Comparison of ENCODE assay signal across 22 cellular contexts in the genomic region with DNA sequence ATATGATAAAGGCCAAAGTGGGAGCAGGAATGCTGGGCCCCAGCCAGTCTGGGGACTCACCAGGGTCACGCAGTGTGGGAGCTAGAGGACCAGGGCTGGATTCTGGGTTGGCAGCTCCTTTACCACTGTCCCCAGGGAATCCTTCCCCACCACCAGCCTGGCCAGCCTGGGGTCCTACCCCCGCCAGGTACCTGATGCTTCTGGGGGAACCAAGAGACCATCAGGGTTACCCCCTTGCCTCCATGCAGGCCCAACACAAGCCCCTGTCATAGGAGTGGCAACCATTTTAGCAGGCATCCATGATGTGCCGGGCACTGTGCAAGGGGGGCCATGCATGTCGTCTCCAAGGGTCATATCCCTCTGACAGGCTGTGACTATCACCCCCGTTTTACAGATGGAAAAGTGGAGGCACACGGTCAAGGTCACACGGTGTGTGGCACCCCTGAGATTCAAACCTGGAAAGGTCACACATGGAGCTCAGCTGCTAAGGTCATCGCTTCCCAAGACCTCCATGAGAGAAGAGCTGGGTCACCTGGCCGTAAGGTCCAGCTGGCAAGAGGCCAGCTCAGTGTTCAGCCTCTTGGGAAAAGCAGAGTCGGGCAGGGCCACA. TPM values are rescaled to one million over a fixed set of nuclear protein-coding genes. Genes with fewer than 3 reads are reported as not detected.
DNase-seq lines count a peak whose midpoint lies in the region; ATAC-seq, FAIRE-seq and TF ChIP-seq lines count a peak whose summit lies in the region.
"Had no signal": no experiment of that assay in that cellular context is flagged by ENCODE, and none has a peak within 500 bp of the region (broad histone marks: within the 10 kb centered on the region; RNA-seq: fewer than 3 reads in every experiment).

No MANE protein-coding gene starts in this region.

- H3K4me1 Mint-ChIP-seq in H9 (peaks cover 7 to 24% of the 10 kb centered on the region in 2 experiments; a peak in 3 of 4 replicates), natural killer cell (peaks cover 94 to 96% of the 10 kb centered on the region in 2 donors)
- peaks cover 11% of the 10 kb centered on the region for H3K4me1 Mint-ChIP-seq in activated T-helper 2 cell treated with anti-CD3 and anti-CD28 coated beads, Interferon-gamma antibody, Interleukin-2, Interleukin-4, amounts not matched to agents 10 μg/mL and 5 μg/mL and 100 μg/mL, durations not matched to agents 14 hours and 24 hours and 36 hours (ENCODE audit: low read depth)

- H4K5ac ChIP-seq in H9 (ENCODE audit: insufficient read length, low read depth, low read length) = no peak overlapping the region

- no peak overlapping the region for H2BK15ac ChIP-seq in H9 (ENCODE audit: low read depth, low read length)

- POLR2A ChIA-PET in K562 (lab: Yijun Ruan, JAX) (interaction anchor here (0.6 to 1.5 kb wide), 4 partner anchors 11 to 28 kb away, joined by 3 to 5 read pairs (median 4); no protein-coding TSS in a partner anchor), PC-3 (lab: Charles Lee; ENCODE audit: unreplicated experiment) (no interaction called here)

- no peaks in the 10 kb centered on the region for H3K36me3 Mint-ChIP-seq in H9 (ENCODE audit: insufficient read depth in 1 of 3, low read depth in 3 of 3)
- peaks cover 12% of the 10 kb centered on the region for H3K36me3 Mint-ChIP-seq in natural killer cell
- H3K36me3 Mint-ChIP-seq in activated T-helper 2 cell treated with anti-CD3 and anti-CD28 coated beads, Interferon-gamma antibody, Interleukin-2, Interleukin-4, amounts not matched to agents 10 μg/mL and 5 μg/mL and 100 μg/mL, durations not matched to agents 14 hours and 24 hours and 36 hours (ENCODE audit: low read depth) = peaks cover 79% of the 10 kb centered on the region
- H3K36me3 Mint-ChIP-seq: neural progenitor cell had no signal

- no peak overlapping the region for H3T11ph ChIP-seq in H9 (ENCODE audit: low read length)

- ATAC-seq in K562 (no peak), natural killer cell (no peak), PC-3 (no peak)
- ATAC-seq: GM23338, Right ventricle myocardium inferior had no signal

- H3K4me2 ChIP-seq in BLaER1 (peak overlapping the region; percentile 65; the same call in 1 of the 2 replicates), H9 (ENCODE audit: insufficient read depth, insufficient read length, low read length) (no peak overlapping the region), K562 (ENCODE audit: insufficient read depth, low read length) (no peak overlapping the region), PC-3 (ENCODE audit: low read length) (no peak overlapping the region)
- H3K4me2 ChIP-seq: GM23338, neural progenitor cell had no signal

- peaks cover 56% of the 10 kb centered on the region for H3K27me3 ChIP-seq in BLaER1
- no peaks in the 10 kb centered on the region for H3K27me3 ChIP-seq in H9 (ENCODE audit: insufficient read depth, low read length)
- peaks cover 13 to 41% of the 10 kb centered on the region in 2 experiments for H3K27me3 ChIP-seq in K562 (ENCODE audit: control insufficient read depth in 2 of 2, insufficient read depth in 2 of 2, low read length in 2 of 2)
- no peaks in the 10 kb centered on the region for H3K27me3 ChIP-seq in PC-3 (ENCODE audit: low read length)
- H3K27me3 ChIP-seq: neural progenitor cell had no signal

- no peak overlapping the region for H2BK120ac ChIP-seq in H9 (ENCODE audit: low read depth, low read length, poor library complexity, severe bottlenecking)

- no peaks in the 10 kb centered on the region for H3K9me1 ChIP-seq in K562 (ENCODE audit: control insufficient read depth, insufficient read depth, low read length)

- H3K23ac ChIP-seq in H9 (ENCODE audit: insufficient read length, low read depth, low read length) = no peak overlapping the region

- intact Hi-C loops in K562 (cut with micrococcal nuclease) = no loop called here
- intact Hi-C loops in natural killer cell (cut with micrococcal nuclease) = loop anchor here (2.0 to 5.0 kb wide), 2 partner anchors 54 to 109 kb away; no protein-coding TSS in a partner anchor
- intact Hi-C loops in PC-3 (cut with micrococcal nuclease) = no loop called here
- intact Hi-C loops in activated T-helper 2 cell treated with anti-CD3 and anti-CD28 coated beads, Interferon-gamma antibody, Interleukin-2, Interleukin-4, amounts not matched to agents 10 μg/mL and 5 μg/mL and 100 μg/mL, durations not matched to agents 14 hours and 24 hours and 36 hours (cut with micrococcal nuclease) = no loop called here

- no peak for TF ChIP-seq CTCF in H9 (conservative IDR thresholded peaks at IDR 0.05)
- TF ChIP-seq CTCF in K562 (IDR thresholded peaks at IDR 0.05 in 2 of 3, conservative IDR thresholded peaks at IDR 0.05 in 1 of 3; ENCODE audit: insufficient read depth in 2 of 3, low read depth in 1 of 3, low read length in 3 of 3) = no peak
- no peak for TF ChIP-seq CTCF in natural killer cell (IDR thresholded peaks at IDR 0.05)
- no peak for TF ChIP-seq CTCF in PC-3 (conservative IDR thresholded peaks at IDR 0.05; ENCODE audit: low read depth, low read length)

- DNase-seq in H9 (no peak), K562 (ENCODE audit: extremely low read depth in 1 of 4, low spot score in 3 of 4) (no peak), natural killer cell (peak; percentile 19), ecto neural progenitor cell (ENCODE audit: low spot score) (no peak), AG20443 (ENCODE audit: low spot score) (no peak), PC-3 (no peak)
- DNase-seq in activated T-helper 2 cell treated with anti-CD3 and anti-CD28 coated beads, Interferon-gamma antibody, Interleukin-2, Interleukin-4, amounts not matched to agents 10 μg/mL and 5 μg/mL and 100 μg/mL, durations not matched to agents 14 hours and 24 hours and 36 hours (ENCODE audit: low spot score) = no peak
- DNase-seq: activated B cell treated with CpG ODN at 0.5 μM for 24 hours; effector CD8-positive, alpha-beta T cell; heart right ventricle; NCI-H1930; NCI-H446 treated with DMSO at 0.1 percent for 48 hours had no signal

- H3K56ac ChIP-seq in H9 (ENCODE audit: insufficient read length, low read depth, low read length) = no peak overlapping the region

- H3K14ac ChIP-seq in H9 (ENCODE audit: insufficient read depth, low read length) = no peak overlapping the region

- H2BK5ac ChIP-seq in H9 (ENCODE audit: insufficient read length, low read length) = no peak overlapping the region

- H3K79me2 ChIP-seq in H9 (ENCODE audit: insufficient read depth, low read length) (no peaks in the 10 kb centered on the region), K562 (ENCODE audit: control insufficient read depth, insufficient read depth, low read length) (no peaks in the 10 kb centered on the region), PC-3 (ENCODE audit: low read length) (no peaks in the 10 kb centered on the region)

- no peak for TF ChIP-seq RAD21 in K562 (CRISPR knock-in tag; conservative IDR thresholded peaks at IDR 0.05 in 1 of 2, IDR thresholded peaks at IDR 0.05 in 1 of 2)

- no peak overlapping the region for H4K8ac ChIP-seq in H9 (replicated peaks; ENCODE audit: insufficient read length, low read depth, low read length)

- H2AK5ac ChIP-seq in H9 (ENCODE audit: insufficient read length, low read length) = no peak overlapping the region

- H3K36me3 ChIP-seq in BLaER1 (no peaks in the 10 kb centered on the region), K562 (ENCODE audit: control insufficient read depth, insufficient read depth, low read length) (no peaks in the 10 kb centered on the region), PC-3 (ENCODE audit: low read depth, low read length) (no peaks in the 10 kb centered on the region)
- H3K36me3 ChIP-seq: neural progenitor cell, thoracic aorta had no signal

- no peaks in the 10 kb centered on the region for H3K23me2 ChIP-seq in H9 (ENCODE audit: insufficient read length, low read depth, low read length, poor library complexity, severe bottlenecking)

- H3K9ac ChIP-seq in BLaER1 (no peak overlapping the region), H9 (ENCODE audit: extremely low read depth, insufficient read length, low read length) (no peak overlapping the region), K562 (ENCODE audit: insufficient read depth in 1 of 2, low read depth in 2 of 2, low read length in 2 of 2) (no peak overlapping the region), PC-3 (ENCODE audit: low read length) (no peak overlapping the region)
- H3K9ac ChIP-seq: neural progenitor cell had no signal

- no peaks in the 10 kb centered on the region for H3K79me1 ChIP-seq in H9 (ENCODE audit: insufficient read depth, low read depth, low read length, poor library complexity, severe bottlenecking)

- no peaks in the 10 kb centered on the region for H3K9me2 ChIP-seq in PC-3 (replicated peaks; ENCODE audit: low read length)

- no peak overlapping the region for H3K4ac ChIP-seq in H9 (ENCODE audit: low read depth, low read length)

- H3K9me3 ChIP-seq in BLaER1 = no peaks in the 10 kb centered on the region
- H3K9me3 ChIP-seq in H9 (ENCODE audit: control insufficient read depth, low read depth, low read length) = no peaks in the 10 kb centered on the region
- H3K9me3 ChIP-seq in K562 (replicated peaks; ENCODE audit: control insufficient read depth, insufficient read depth, low read depth, low read length) = no peaks in the 10 kb centered on the region
- H3K9me3 ChIP-seq in PC-3 (ENCODE audit: low read length) = no peaks in the 10 kb centered on the region
- H3K9me3 ChIP-seq: heart right ventricle, thoracic aorta had no signal

- FAIRE-seq in K562 (lab: Jason Lieb, UNC) = no peak
- FAIRE-seq: G401.6 had no signal

- TF ChIP-seq EP300 in K562 (IDR thresholded peaks at IDR 0.05; ENCODE audit: low read length) = no peak

- no peak overlapping the region for H2BK20ac ChIP-seq in H9 (ENCODE audit: low read depth, low read length, poor library complexity, severe bottlenecking)

- H3K27ac Mint-ChIP-seq in H9 (no peak overlapping the region), natural killer cell (peak overlapping the region; percentile 99)
- H3K27ac Mint-ChIP-seq in activated T-helper 2 cell treated with anti-CD3 and anti-CD28 coated beads, Interferon-gamma antibody, Interleukin-2, Interleukin-4, amounts not matched to agents 10 μg/mL and 5 μg/mL and 100 μg/mL, durations not matched to agents 14 hours and 24 hours and 36 hours = no peak overlapping the region
- H3K27ac Mint-ChIP-seq: activated B cell treated with CpG ODN at 0.5 μM for 24 hours, GM23338, neural progenitor cell had no signal

- no peaks in the 10 kb centered on the region; the same call in 1 of the 2 replicates for H3K27me3 Mint-ChIP-seq in H9 (ENCODE audit: low read depth)
- no peaks in the 10 kb centered on the region for H3K27me3 Mint-ChIP-seq in natural killer cell (ENCODE audit: low read depth in 2 of 2)
- H3K27me3 Mint-ChIP-seq in activated T-helper 2 cell treated with anti-CD3 and anti-CD28 coated beads, Interferon-gamma antibody, Interleukin-2, Interleukin-4, amounts not matched to agents 10 μg/mL and 5 μg/mL and 100 μg/mL, durations not matched to agents 14 hours and 24 hours and 36 hours (ENCODE audit: low read depth) = no peaks in the 10 kb centered on the region
- H3K27me3 Mint-ChIP-seq: activated B cell treated with CpG ODN at 0.5 μM for 24 hours; activated naive CD8-positive, alpha-beta T cell treated with anti-CD3 and anti-CD28 coated beads, Interleukin-2, amount 10 ng/mL, durations not matched to agents 7 days and 5 days; memory B cell had no signal

- no peak overlapping the region for H3K4me3 ChIP-seq in BLaER1
- H3K4me3 ChIP-seq in K562 = no peak overlapping the region
- no peak overlapping the region for H3K4me3 ChIP-seq in PC-3 (ENCODE audit: low read length)
- H3K4me3 ChIP-seq: GM23338, heart right ventricle, neural progenitor cell, thoracic aorta had no signal

- no peak overlapping the region for H3K27ac ChIP-seq in BLaER1
- no peak overlapping the region for H3K27ac ChIP-seq in H9 (ENCODE audit: insufficient read length, low read depth, low read length)
- no peak overlapping the region for H3K27ac ChIP-seq in K562 (ENCODE audit: extremely low read depth, low read depth, low read length)
- H3K27ac ChIP-seq in PC-3 (ENCODE audit: low read length) = no peak overlapping the region
- H3K27ac ChIP-seq: neural progenitor cell, thoracic aorta had no signal

- H3K18ac ChIP-seq in H9 (ENCODE audit: insufficient read length, low read depth, low read length) = peak overlapping the region; percentile 46

- CTCF ChIA-PET in K562 (lab: Yijun Ruan, JAX; ENCODE audit: low intra/inter-chr PET ratio) (no interaction called here), PC-3 (lab: Charles Lee) (no interaction called here)

- H3K4me1 ChIP-seq in BLaER1 (peaks cover 26% of the 10 kb centered on the region), H9 (ENCODE audit: insufficient read depth, low read length) (no peaks in the 10 kb centered on the region; the same call in 1 of the 2 replicates), K562 (replicated peaks in 1 of 2; ENCODE audit: control insufficient read depth in 2 of 2, insufficient read depth in 2 of 2, low read length in 2 of 2) (peaks cover 6 to 28% of the 10 kb centered on the region in 2 experiments), PC-3 (ENCODE audit: insufficient read depth, low read length) (no peaks in the 10 kb centered on the region)

- no peak overlapping the region for H3K4me3 Mint-ChIP-seq in H9
- peak overlapping the region; percentile 73 for H3K4me3 Mint-ChIP-seq in natural killer cell
- no peak overlapping the region for H3K4me3 Mint-ChIP-seq in activated T-helper 2 cell treated with anti-CD3 and anti-CD28 coated beads, Interferon-gamma antibody, Interleukin-2, Interleukin-4, amounts not matched to agents 10 μg/mL and 5 μg/mL and 100 μg/mL, durations not matched to agents 14 hours and 24 hours and 36 hours (ENCODE audit: low read depth)
- H3K4me3 Mint-ChIP-seq: activated B cell treated with CpG ODN at 0.5 μM for 24 hours; activated naive CD8-positive, alpha-beta T cell treated with anti-CD3 and anti-CD28 coated beads, Interleukin-2, amount 10 ng/mL, durations not matched to agents 7 days and 5 days; GM23338; memory B cell; neural progenitor cell; T-helper 1 cell treated with Interleukin-12 subunit alpha and Interleukin-12 subunit beta and Interleukin-4 antibody, amounts not matched to agents 30 μg/mL and 1 μg/mL, for 36 hours had no signal

- TF ChIP-seq POLR2A in K562 (conservative IDR thresholded peaks at IDR 0.05) = no peak

- H2BK12ac ChIP-seq in H9 (ENCODE audit: insufficient read length, low read depth, low read length) = no peak overlapping the region

- H4K20me1 ChIP-seq in BLaER1 (peaks cover 68% of the 10 kb centered on the region), H9 (ENCODE audit: control insufficient read depth, insufficient read depth, insufficient read length) (no peaks in the 10 kb centered on the region), K562 (replicated peaks; ENCODE audit: control insufficient read depth, insufficient read depth, low read length) (no peaks in the 10 kb centered on the region), PC-3 (ENCODE audit: low read length) (no peaks in the 10 kb centered on the region)

- 0 out of 5 replicates have a peak, but pooled peaks cover 0 to 3% of the 10 kb centered on the region in 2 experiments for H3K9me3 Mint-ChIP-seq in H9
- no peaks in the 10 kb centered on the region for H3K9me3 Mint-ChIP-seq in natural killer cell
- H3K9me3 Mint-ChIP-seq in activated T-helper 2 cell treated with anti-CD3 and anti-CD28 coated beads, Interferon-gamma antibody, Interleukin-2, Interleukin-4, amounts not matched to agents 10 μg/mL and 5 μg/mL and 100 μg/mL, durations not matched to agents 14 hours and 24 hours and 36 hours = no peaks in the 10 kb centered on the region
- H3K9me3 Mint-ChIP-seq: activated B cell treated with CpG ODN at 0.5 μM for 24 hours; activated naive CD8-positive, alpha-beta T cell treated with anti-CD3 and anti-CD28 coated beads, Interleukin-2, amount 10 ng/mL, durations not matched to agents 7 days and 5 days; GM23338; memory B cell; T-helper 1 cell treated with Interleukin-12 subunit alpha and Interleukin-12 subunit beta and Interleukin-4 antibody, amounts not matched to agents 30 μg/mL and 1 μg/mL, for 36 hours had no signal

- BruUV-seq in K562 (replicated peaks; lab: Mats Ljungman, UMichigan) (no TSS peak), PC-3 (replicated peaks; lab: Mats Ljungman, UMichigan) (no TSS peak)

- in situ Hi-C loops in K562 (cut with MboI) = no loop called here

- H4K91ac ChIP-seq in H9 (ENCODE audit: insufficient read length, low read depth, low read length) = no peak overlapping the region

- H2AFZ ChIP-seq in H9 (ENCODE audit: low read length) = no peak overlapping the region
- H2AFZ ChIP-seq in K562 (ENCODE audit: low read depth, low read length) = no peak overlapping the region
- H2AFZ ChIP-seq in PC-3 (ENCODE audit: low read length) = no peak overlapping the region
- H2AFZ ChIP-seq: GM23338, neural progenitor cell had no signal

- no peaks in the 10 kb centered on the region for H3F3A ChIP-seq in PC-3 (ENCODE audit: low read length, unreplicated experiment)

- no CpG with 5 or more reads among the region's 10 CpGs for WGBS in H9 (ENCODE audit: extremely low coverage, insufficient read length, low lambda C conversion rate)
- WGBS in K562 (ENCODE audit: insufficient coverage, low coverage, missing lambda C conversion rate) = 51% methylated on average over 10 of the region's 10 CpGs

RNA-seq across cellular contexts. Expression of gene RUNX3, which starts 16.4 kb away (rescaled TPM):
- total RNA-seq in H9 (2021) (0.33 and 0.35 TPM in 2 replicates), K562 (2014; rRNA removed) (0.09 and 0.16 TPM in 2 replicates), K562 (2014; rRNA removed; fragmentation: Illumina TruSeq; extraction: Trizol) (0.03 and 0.04 TPM in 2 replicates), K562 (2015; rRNA removed; fragmentation: Illumina TruSeq; extraction: Trizol) (0.11 and 0.22 TPM in 2 replicates), K562 (2021) (0.64 and 1.1 TPM in 2 replicates), natural killer cell (100 to 1,000 TPM; 537 to 630 (median 601) TPM), PC-3 (2014; rRNA removed) (2.8 and 3.7 TPM in 2 replicates)
- 0.21 TPM in 1 of 2 replicates, not detected in the other for total RNA-seq in K562 (2011; cell fraction: chromatin; rRNA removed; ENCODE audit: low replicate concordance)
- 0.13 TPM in 1 of 2 replicates, not detected in the other for total RNA-seq in K562 (2011; cell fraction: nucleolus; rRNA removed)
- not detected in 2 replicates for total RNA-seq in K562 (2011; cell fraction: nucleoplasm; rRNA removed)
- polyA plus RNA-seq in K562 (2011; rRNA removed) (0.03 TPM in 2 replicates), K562 (2014; fragmentation: Illumina TruSeq; extraction: Trizol) (0.19 and 0.39 TPM in 2 replicates), K562 (2014; fragmentation: Nextera tagmentation; extraction: Ambion mirVana) (under 1 TPM; 0.01 to 0.04 TPM), K562 (2014; rRNA removed) (0.29 and 0.62 TPM in 2 replicates)
- 0.03 TPM in 1 of 2 replicates, not detected in the other for polyA plus RNA-seq in K562 (2011; cell fraction: cytosol; rRNA removed)
- 0.18 TPM in 1 of 2 replicates, not detected in the other for polyA plus RNA-seq in K562 (2011; cell fraction: nucleus; rRNA removed)
- 0.36 and 0.46 TPM in 2 replicates for polyA plus RNA-seq in K562 (2012)
- polyA minus RNA-seq in K562 (2011; rRNA and poly(A)+ RNA removed) = not detected in 2 replicates
- polyA minus RNA-seq in K562 (2011; cell fraction: cytosol; rRNA and poly(A)+ RNA removed) = not detected in 2 replicates
- not detected in 2 replicates for polyA minus RNA-seq in K562 (2011; cell fraction: nucleus; rRNA and poly(A)+ RNA removed)
- total RNA-seq in activated T-helper 2 cell treated with anti-CD3 and anti-CD28 coated beads, Interferon-gamma antibody, Interleukin-2, Interleukin-4, amounts not matched to agents 10 μg/mL and 5 μg/mL and 100 μg/mL, durations not matched to agents 14 hours and 24 hours and 36 hours = 129 and 135 TPM in 2 replicates
- polyA plus RNA-seq: AG04450 had no signal

Comparison
In these comparisons a context has a peak if more than half of its experiments do, and no peak if none do; other contexts are left out.
1. H3K27ac Mint-ChIP-seq: peak in natural killer cell (2 of 2); none in H9 (0 of 3) and activated T-helper 2 cell treated with anti-CD3 and anti-CD28 coated beads, Interferon-gamma antibody, Interleukin-2, Interleukin-4, amounts not matched to agents 10 μg/mL and 5 μg/mL and 100 μg/mL, durations not matched to agents 14 hours and 24 hours and 36 hours (single experiment).
2. RNA of gene RUNX3, which starts 16.4 kb away (total RNA-seq): 537 to 630 TPM in natural killer cell and 129 to 135 TPM in activated T-helper 2 cell treated with anti-CD3 and anti-CD28 coated beads, Interferon-gamma antibody, Interleukin-2, Interleukin-4, amounts not matched to agents 10 μg/mL and 5 μg/mL and 100 μg/mL, durations not matched to agents 14 hours and 24 hours and 36 hours; 2.8 to 3.7 TPM in PC-3, 0.33 to 0.35 TPM in H9 and 0.03 to 1.1 TPM in K562; every median in the first group is over 10 times any median in the second.